8 cellular contexts compared by ENCODE assay signal in genomic region chr11:35418847-35419712, GRCh38. TPM values are rescaled to one million over a fixed set of nuclear protein-coding genes. Genes with fewer than 3 reads are reported as not detected.
DNase-seq lines count a peak whose midpoint lies in the region; ATAC-seq and TF ChIP-seq lines count a peak whose summit lies in the region.

Gene SLC1A2 (minus strand): TSS chr11:35419558. CDS start chr11:35418966, 592 bp downstream.

- POLR2A ChIA-PET in GM10248 (lab: Yijun Ruan, JAX): no interaction called here
- POLR2A ChIA-PET in naive thymus-derived CD4-positive, alpha-beta T cell (lab: Charles Lee): no interaction called here

- CTCF ChIA-PET in GM10248 (lab: Yijun Ruan, JAX): interaction anchor here (2.0 kb wide), 1 partner anchor 15 kb away, joined by 5 read pairs; no protein-coding TSS in a partner anchor
- CTCF ChIA-PET in naive thymus-derived CD4-positive, alpha-beta T cell (lab: Charles Lee): no interaction called here

- peaks cover 0 to 4% (median 0%) of the 10 kb centered on the region in 5 donors for H3K36me3 Mint-ChIP-seq in naive thymus-derived CD4-positive, alpha-beta T cell

- DNase-seq in GM10248 (ENCODE audit: extremely low spot score) (peak; percentile 18), SW480 (ENCODE audit: low spot score) (peak; percentile 29), COLO829 (ENCODE audit: low spot score) (no peak), OCI-M1 (lab: John Stamatoyannopoulos, UW) (no peak)
- DNase-seq in naive thymus-derived CD4-positive, alpha-beta T cell: peak in 1 of 9 donors; percentile 27
- no peak for DNase-seq in activated effector memory CD4-positive, alpha-beta T cell treated with Interleukin-2 at 50 U/mL for 16 hours

- H2AFZ ChIP-seq in ACC112 (ENCODE audit: low read length, unreplicated experiment): no peak within 1 kb of the TSS

- intact Hi-C loops in naive thymus-derived CD4-positive, alpha-beta T cell (cut with micrococcal nuclease): no loop called here

- peak within 1 kb of the TSS; percentile 56 to 89 (median 71) for H3K4me3 Mint-ChIP-seq in naive thymus-derived CD4-positive, alpha-beta T cell

- peaks cover 7 to 23% (median 20%) of the 10 kb centered on the region in 7 donors for H3K4me1 Mint-ChIP-seq in naive thymus-derived CD4-positive, alpha-beta T cell

- H3K9me3 ChIP-seq in naive thymus-derived CD4-positive, alpha-beta T cell (ENCODE audit: control insufficient read depth in 2 of 3, low read length in 3 of 3): no peaks in the 10 kb centered on the region

- peak within 1 kb of the TSS; percentile 71 for H3K4me3 ChIP-seq in ACC112 (ENCODE audit: low read depth, low read length)
- no peak within 1 kb of the TSS for H3K4me3 ChIP-seq in naive thymus-derived CD4-positive, alpha-beta T cell (ENCODE audit: low read length)

- H3K36me3 ChIP-seq in ACC112 (ENCODE audit: insufficient read depth, low read length): no peaks in the 10 kb centered on the region
- no peaks in the 10 kb centered on the region for H3K36me3 ChIP-seq in naive thymus-derived CD4-positive, alpha-beta T cell (ENCODE audit: control insufficient read depth in 2 of 3, insufficient read depth in 3 of 3, low read length in 3 of 3)

- H3K27me3 ChIP-seq in ACC112 (ENCODE audit: insufficient read depth, low read length): peaks cover 99% of the 10 kb centered on the region
- peaks cover 10 to 11% of the 10 kb centered on the region in 2 donors for H3K27me3 ChIP-seq in naive thymus-derived CD4-positive, alpha-beta T cell (ENCODE audit: control insufficient read depth in 2 of 2, insufficient read depth in 2 of 2, low read length in 2 of 2)

- H3K27me3 Mint-ChIP-seq in naive thymus-derived CD4-positive, alpha-beta T cell: peaks cover 75 to 90% (median 83%) of the 10 kb centered on the region in 5 donors

- TF ChIP-seq CTCF in GM10248 (IDR thresholded peaks at IDR 0.05; ENCODE audit: control extremely low read depth, extremely low read depth, low read depth, missing control alignments): no peak

- H3K27ac ChIP-seq in ACC112 (ENCODE audit: low read depth, low read length): no peak within 1 kb of the TSS
- no peak within 1 kb of the TSS for H3K27ac ChIP-seq in naive thymus-derived CD4-positive, alpha-beta T cell (ENCODE audit: low read depth, low read length)

- no peak within 1 kb of the TSS for H3K27ac Mint-ChIP-seq in naive thymus-derived CD4-positive, alpha-beta T cell

- H3K9me3 Mint-ChIP-seq in naive thymus-derived CD4-positive, alpha-beta T cell: no peaks in the 10 kb centered on the region

- H3K4me1 ChIP-seq in ACC112 (ENCODE audit: control insufficient read depth, insufficient read depth, low read length, unreplicated experiment): no peaks in the 10 kb centered on the region
- no peaks in the 10 kb centered on the region for H3K4me1 ChIP-seq in naive thymus-derived CD4-positive, alpha-beta T cell (ENCODE audit: control insufficient read depth in 2 of 2, insufficient read depth in 2 of 2, low read length in 2 of 2)

- peak; percentile 38 for ATAC-seq in esophagus mucosa
- no peak for ATAC-seq in naive thymus-derived CD4-positive, alpha-beta T cell

- H3K79me2 ChIP-seq in ACC112 (ENCODE audit: control insufficient read depth, insufficient read depth, low read length, unreplicated experiment): no peaks in the 10 kb centered on the region

RNA-seq across cellular contexts. Expression of gene SLC1A2, which starts in this region (rescaled TPM):
- total RNA-seq in esophagus mucosa: not detected
- under 1 TPM in 3 of 5 experiments, not detected in 2; 0.13 to 0.69 (median 0.24) TPM for total RNA-seq in naive thymus-derived CD4-positive, alpha-beta T cell
- polyA plus RNA-seq in naive thymus-derived CD4-positive, alpha-beta T cell: not detected

Comparison
In these comparisons a context has a peak if more than half of its experiments do, and no peak if none do; other contexts are left out.
1. Peak in ATAC-seq in esophagus mucosa; RNA of the gene not detected or under 1 TPM.
2. DNase-seq: peak in GM10248 (single experiment) and SW480 (single experiment); none in COLO829 (single experiment), activated effector memory CD4-positive, alpha-beta T cell treated with Interleukin-2 at 50 U/mL for 16 hours (single experiment) and OCI-M1 (single experiment).